23 cellular contexts compared by ENCODE assay signal in genomic region chr11:81246937-81247336, GRCh38.
"Had no signal": no experiment of that assay in that cellular context is flagged by ENCODE, and none has a peak within 500 bp of the region (broad histone marks: within the 10 kb centered on the region; RNA-seq: fewer than 3 reads in every experiment).

No MANE protein-coding gene starts in this region.

- H3K36me3 ChIP-seq: brain microvascular endothelial cell, cardiac muscle cell, WERI-Rb-1 had no signal

- H3K4me3 Mint-ChIP-seq: activated CD4-positive, alpha-beta T cell treated with anti-CD3 and anti-CD28 coated beads for 36 hours; activated CD8-positive, alpha-beta T cell treated with anti-CD3 and anti-CD28 coated beads for 36 hours; activated naive CD4-positive, alpha-beta T cell treated with anti-CD3 and anti-CD28 coated beads, Interleukin-2, amount 10 ng/mL, durations not matched to agents 7 days and 5 days; activated naive CD8-positive, alpha-beta T cell treated with anti-CD3 and anti-CD28 coated beads for 36 hours; activated T-cell treated with anti-CD3 and anti-CD28 coated beads, Interleukin-2, amount 50 U/mL, for 72 hours; IgD-negative memory B cell had no signal

- H3K4me3 ChIP-seq: cardiac muscle cell, SK-N-MC had no signal

- H3K4me1 Mint-ChIP-seq: activated CD4-positive, alpha-beta T cell treated with anti-CD3 and anti-CD28 coated beads for 36 hours; activated naive CD4-positive, alpha-beta T cell treated with anti-CD3 and anti-CD28 coated beads, Interleukin-2, amount 10 ng/mL, durations not matched to agents 7 days and 5 days; activated naive CD8-positive, alpha-beta T cell treated with anti-CD3 and anti-CD28 coated beads for 36 hours; IgD-negative memory B cell had no signal

- ATAC-seq: activated CD4-positive, alpha-beta T cell treated with anti-CD3 and anti-CD28 coated beads for 36 hours; activated CD8-positive, alpha-beta T cell treated with anti-CD3 and anti-CD28 coated beads for 36 hours; activated T-cell treated with anti-CD3 and anti-CD28 coated beads, Interleukin-2, amount 50 U/mL, for 72 hours had no signal

- H3K36me3 Mint-ChIP-seq: activated naive CD4-positive, alpha-beta T cell treated with anti-CD3 and anti-CD28 coated beads, Interleukin-2, amount 10 ng/mL, durations not matched to agents 7 days and 5 days; activated naive CD8-positive, alpha-beta T cell treated with anti-CD3 and anti-CD28 coated beads for 36 hours; IgD-negative memory B cell had no signal

- DNase-seq: activated CD4-positive, alpha-beta T cell treated with anti-CD3 and anti-CD28 coated beads for 36 hours; activated CD4-positive, alpha-beta T cell treated with anti-CD3 and anti-CD28 coated beads, Interleukin-2, amount 50 U/mL, for 1 hour; activated CD8-positive, alpha-beta memory T cell treated with anti-CD3 and anti-CD28 coated beads, Interleukin-2, amount 50 U/mL, for 4 hours; activated CD8-positive, alpha-beta T cell treated with anti-CD3 and anti-CD28 coated beads for 36 hours; activated gamma-delta T cell treated with Interleukin-2 at 50 U/mL for 16 hours; activated naive CD4-positive, alpha-beta T cell treated with anti-CD3 and anti-CD28 coated beads, Interleukin-2, amount 10 ng/mL, durations not matched to agents 7 days and 5 days; activated naive CD8-positive, alpha-beta T cell treated with anti-CD3 and anti-CD28 coated beads for 36 hours; activated T-cell treated with anti-CD3 and anti-CD28 coated beads, Interleukin-2, amount 50 U/mL, for 72 hours; brain microvascular endothelial cell; cerebellar nuclear complex; KG1; MM.1S; NCI-H1105; NCI-H1436; NCI-H1694 treated with DMSO at 0.1 percent for 48 hours; NCI-H2029 treated with DMSO at 0.1 percent for 48 hours; NCI-H446; T-helper 1 cell; WERI-Rb-1 had no signal

- H3K9me3 Mint-ChIP-seq: activated naive CD4-positive, alpha-beta T cell treated with anti-CD3 and anti-CD28 coated beads, Interleukin-2, amount 10 ng/mL, durations not matched to agents 7 days and 5 days had no signal

- H3K27me3 Mint-ChIP-seq: activated CD4-positive, alpha-beta T cell treated with anti-CD3 and anti-CD28 coated beads for 36 hours; activated CD8-positive, alpha-beta T cell treated with anti-CD3 and anti-CD28 coated beads for 36 hours; activated naive CD4-positive, alpha-beta T cell treated with anti-CD3 and anti-CD28 coated beads, Interleukin-2, amount 10 ng/mL, durations not matched to agents 7 days and 5 days; activated naive CD8-positive, alpha-beta T cell treated with anti-CD3 and anti-CD28 coated beads for 36 hours; IgD-negative memory B cell had no signal

- H3K27me3 ChIP-seq: brain microvascular endothelial cell, cardiac muscle cell had no signal

- H3K27ac Mint-ChIP-seq: activated CD4-positive, alpha-beta T cell treated with anti-CD3 and anti-CD28 coated beads for 36 hours; activated CD8-positive, alpha-beta T cell treated with anti-CD3 and anti-CD28 coated beads for 36 hours; activated naive CD4-positive, alpha-beta T cell treated with anti-CD3 and anti-CD28 coated beads, Interleukin-2, amount 10 ng/mL, durations not matched to agents 7 days and 5 days; activated naive CD8-positive, alpha-beta T cell treated with anti-CD3 and anti-CD28 coated beads for 36 hours; activated T-cell treated with anti-CD3 and anti-CD28 coated beads, Interleukin-2, amount 50 U/mL, for 72 hours; activated T-helper 2 cell treated with anti-CD3 and anti-CD28 coated beads, Interferon-gamma antibody, Interleukin-2, Interleukin-4, amounts not matched to agents 10 μg/mL and 5 μg/mL and 100 μg/mL, durations not matched to agents 14 hours and 24 hours and 36 hours; IgD-negative memory B cell had no signal

- H3K27ac ChIP-seq: brain microvascular endothelial cell, cardiac muscle cell, SK-N-MC, WERI-Rb-1 had no signal
